In the genomic region with DNA sequence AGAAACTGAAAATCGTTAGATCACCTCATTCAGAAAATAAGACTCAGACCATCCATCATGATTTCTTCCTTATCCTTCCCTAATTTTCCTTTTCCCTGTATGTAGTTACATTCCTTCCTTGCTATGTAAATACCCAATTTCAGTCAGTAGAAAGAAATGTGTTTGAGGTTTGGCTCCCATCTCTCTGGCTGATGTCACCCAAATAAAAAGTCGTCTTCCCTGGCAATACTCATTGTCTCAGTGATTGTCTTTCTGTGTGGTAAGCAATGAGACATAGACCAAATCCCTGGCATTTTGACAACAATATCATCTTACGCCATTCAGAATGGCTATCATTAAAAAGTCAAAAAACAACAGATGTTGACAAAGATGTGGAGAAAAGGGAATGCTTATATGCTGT, we compare ENCODE assay signal across 16 cellular contexts.
A peak's percentile ranks its signal among the peaks of the same experiment; 100 is the strongest.
DNase-seq lines count a peak whose midpoint lies in the region; ATAC-seq, FAIRE-seq and TF ChIP-seq lines count a peak whose summit lies in the region.
"Had no signal": no experiment of that assay in that cellular context is flagged by ENCODE, and none has a peak within 500 bp of the region (broad histone marks: within the 10 kb centered on the region; RNA-seq: fewer than 3 reads in every experiment).

No MANE protein-coding gene starts in this region.

- no peak overlapping the region for H3K27ac ChIP-seq in breast epithelium
- H3K27ac ChIP-seq: psoas muscle, SK-N-MC, uterus had no signal

- WGBS in lower leg skin, 2 donors = 21 to 25% methylated on average over 3 of the region's 3 CpGs

- TF ChIP-seq CTCF in MCF 10A (IDR thresholded peaks at IDR 0.05; ENCODE audit: unreplicated experiment) = no peak
- no peak for TF ChIP-seq CTCF in breast epithelium (IDR thresholded peaks at IDR 0.05)
- no peak for TF ChIP-seq CTCF in epithelial cell of esophagus (IDR thresholded peaks at IDR 0.05; ENCODE audit: insufficient read depth, low read depth, low read length, missing control alignments)
- no peak for TF ChIP-seq CTCF in lower leg skin (IDR thresholded peaks at IDR 0.05)

- POLR2A ChIA-PET in MCF 10A (lab: Yijun Ruan, JAX) = no interaction called here

- H3K27me3 ChIP-seq in breast epithelium = no peaks in the 10 kb centered on the region
- H3K27me3 ChIP-seq: uterus had no signal

- no peaks in the 10 kb centered on the region for H3K36me3 ChIP-seq in breast epithelium
- H3K36me3 ChIP-seq: uterus had no signal

- FAIRE-seq in RCC 7860 (lab: Jason Lieb, UNC) = peak; percentile 95
- FAIRE-seq: G401.6 had no signal

- H3K9me3 Mint-ChIP-seq in MCF 10A (ENCODE audit: unreplicated experiment) = no peaks in the 10 kb centered on the region

- BruUV-seq in MCF 10A (replicated peaks; lab: Mats Ljungman, UMichigan) = no TSS peak

- no peak for TF ChIP-seq POLR2A in breast epithelium (IDR thresholded peaks at IDR 0.05)
- no peak for TF ChIP-seq POLR2A in lower leg skin (IDR thresholded peaks at IDR 0.05)

- H3K4me1 Mint-ChIP-seq in MCF 10A (ENCODE audit: insufficient read depth, unreplicated experiment) = peaks cover 7% of the 10 kb centered on the region

- H3K4me1 ChIP-seq in breast epithelium = no peaks in the 10 kb centered on the region
- H3K4me1 ChIP-seq: psoas muscle, uterus had no signal

- no peak for ATAC-seq in HG03354 (IDR thresholded peaks at IDR 0.05; ENCODE audit: poor library complexity, severe bottlenecking, unreplicated experiment)
- ATAC-seq: psoas muscle had no signal

- CTCF ChIA-PET in MCF 10A (lab: Yijun Ruan, JAX) = no interaction called here

- H3K4me3 ChIP-seq in breast epithelium (no peak overlapping the region), epithelial cell of esophagus (ENCODE audit: low read length) (no peak overlapping the region), lower leg skin (ENCODE audit: low read depth, poor library complexity, severe bottlenecking) (no peak overlapping the region)
- H3K4me3 ChIP-seq: psoas muscle, SK-N-MC, uterus had no signal

- H3K9me3 ChIP-seq in breast epithelium = no peaks in the 10 kb centered on the region
- H3K9me3 ChIP-seq: psoas muscle, uterus had no signal

- no peaks in the 10 kb centered on the region for H3K27me3 Mint-ChIP-seq in MCF 10A (ENCODE audit: insufficient read depth, unreplicated experiment)

- no peaks in the 10 kb centered on the region for H3K36me3 Mint-ChIP-seq in MCF 10A (ENCODE audit: insufficient read depth, unreplicated experiment)

- DNase-seq in MCF 10A (ENCODE audit: unreplicated experiment) = peak; percentile 54
- no peak for DNase-seq in breast epithelium (ENCODE audit: low spot score in 2 of 2)
- peak; percentile 85 for DNase-seq in RCC 7860 (ENCODE audit: low spot score)
- peak; percentile 64 for DNase-seq in epithelial cell of esophagus (ENCODE audit: low read depth)
- DNase-seq in lower leg skin (ENCODE audit: low spot score in 2 of 2) = no peak
- DNase-seq in activated CD4-positive, alpha-beta T cell treated with anti-CD3 and anti-CD28 coated beads for 1 hour = no peak
- no peak for DNase-seq in posterior cingulate gyrus
- DNase-seq: activated CD4-positive, CD25-positive, alpha-beta regulatory T cell; AML-193; NCI-H526; psoas muscle; stimulated activated CD4-positive, alpha-beta T cell treated with anti-CD3 and anti-CD28 coated beads, Interleukin-1b, Interleukin-23, amount 100 ng/mL, for 48 hours; uterus had no signal

- intact Hi-C loops in MCF 10A (cut with micrococcal nuclease) (no loop called here), breast epithelium (cut with DNase I; ENCODE audit: low total_unique reads) (no loop called here), lower leg skin (cut with DNase I; ENCODE audit: low total_unique reads) (no loop called here), posterior cingulate gyrus (cut with DNase I) (no loop called here)

- no peak overlapping the region for H3K27ac Mint-ChIP-seq in MCF 10A (ENCODE audit: low read depth, unreplicated experiment)

- H3K4me3 Mint-ChIP-seq in MCF 10A (ENCODE audit: unreplicated experiment) = no peak overlapping the region

Comparison
In these comparisons a context has a peak if more than half of its experiments do, and no peak if none do; other contexts are left out.
1. DNase-seq: peak in MCF 10A (single experiment), RCC 7860 (single experiment) and epithelial cell of esophagus (single experiment); none in breast epithelium (0 of 2), lower leg skin (0 of 2), activated CD4-positive, alpha-beta T cell treated with anti-CD3 and anti-CD28 coated beads for 1 hour (single experiment) and posterior cingulate gyrus (0 of 10).